ENCODE assay signal across 8 cellular contexts in the genomic region with DNA sequence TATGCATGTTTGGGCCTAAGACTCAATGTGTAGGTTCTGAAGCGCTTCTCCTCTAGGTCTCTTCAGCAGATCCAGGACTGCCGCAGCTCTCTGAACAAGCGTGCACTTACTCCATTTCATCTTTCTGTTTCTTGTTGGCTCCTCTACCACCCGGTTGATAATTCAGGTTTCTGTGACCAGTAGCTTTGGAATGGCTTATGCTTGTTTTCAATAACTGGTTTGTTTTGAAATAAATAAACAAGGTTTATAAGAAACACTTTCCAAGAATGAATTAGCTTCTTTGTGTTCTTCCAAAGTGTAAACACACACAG. TPM values are rescaled to one million over a fixed set of nuclear protein-coding genes. Genes with fewer than 3 reads are reported as not detected.
A peak's percentile ranks its signal among the peaks of the same experiment; 100 is the strongest.
DNase-seq lines count a peak whose midpoint lies in the region; TF ChIP-seq lines count a peak whose summit lies in the region.

No MANE protein-coding gene starts in this region.

- intact Hi-C loops in PC-9 (cut with micrococcal nuclease; ENCODE audit: unreplicated experiment): loop anchor here (5.0 to 10.0 kb wide), 2 partner anchors 64 to 311 kb away; no protein-coding TSS in a partner anchor

- no peak overlapping the region for H3K9ac ChIP-seq in parathyroid adenoma

- H3K4me3 ChIP-seq in GM12865 (ENCODE audit: low read depth, low read length): peak overlapping the region; percentile 84
- H3K4me3 ChIP-seq in PC-9: peak overlapping the region; percentile 61
- peak overlapping the region; percentile 92 to 94 for H3K4me3 ChIP-seq in esophagus (ENCODE audit: low read depth in 1 of 2, low read length in 2 of 2)
- H3K4me3 ChIP-seq in parathyroid adenoma (ENCODE audit: low read depth, low read length): peak overlapping the region; percentile 76

- no peaks in the 10 kb centered on the region for H3K9me3 ChIP-seq in PC-9 (ENCODE audit: insufficient read depth, low read depth)
- H3K9me3 ChIP-seq in esophagus (ENCODE audit: control insufficient read depth in 2 of 2, insufficient read depth in 1 of 2, low read depth in 1 of 2, low read length in 1 of 2): no peaks in the 10 kb centered on the region
- no peaks in the 10 kb centered on the region for H3K9me3 ChIP-seq in parathyroid adenoma (ENCODE audit: control insufficient read depth, low read length)

- H3K36me3 ChIP-seq in PC-9 (ENCODE audit: low read depth): peaks cover 20% of the 10 kb centered on the region; the same call in 1 of the 2 replicates
- no peaks in the 10 kb centered on the region for H3K36me3 ChIP-seq in esophagus (ENCODE audit: control insufficient read depth in 2 of 2, insufficient read depth in 2 of 2, low read length in 1 of 2)
- no peaks in the 10 kb centered on the region for H3K36me3 ChIP-seq in parathyroid adenoma (ENCODE audit: control insufficient read depth, insufficient read depth, low read length)

- DNase-seq in GM12865 (ENCODE audit: low read depth) (no peak), PC-9 (peak in 1 of 2 experiments; percentile 52), putamen (ENCODE audit: low spot score) (no peak), NCI-H146 treated with DMSO at 0.1 percent for 48 hours (lab: John Stamatoyannopoulos, UW; ENCODE audit: unreplicated experiment) (no peak)
- no peak for DNase-seq in stimulated activated CD4-positive, alpha-beta T cell treated with anti-CD3 and anti-CD28 coated beads, Interleukin-4, amount 100 ng/mL, for 24 hours
- DNase-seq in activated CD4-positive, CD25-positive, alpha-beta regulatory T cell (lab: John Stamatoyannopoulos, UW): no peak

- 3 to 24% methylated on average over 4 of the region's 4 CpGs for WGBS in esophagus, 2 donors

- POLR2A ChIA-PET in PC-9 (lab: Charles Lee; ENCODE audit: unreplicated experiment): no interaction called here

- no peaks in the 10 kb centered on the region for H3K9me2 ChIP-seq in PC-9 (ENCODE audit: insufficient read depth)

- BruUV-seq in PC-9 (replicated peaks; lab: Mats Ljungman, UMichigan): no TSS peak

- peaks cover 24% of the 10 kb centered on the region for H3K4me1 ChIP-seq in PC-9 (replicated peaks; ENCODE audit: insufficient read depth)
- no peaks in the 10 kb centered on the region for H3K4me1 ChIP-seq in esophagus (ENCODE audit: control insufficient read depth in 2 of 2, insufficient read depth in 2 of 2, low read length in 1 of 2)
- H3K4me1 ChIP-seq in parathyroid adenoma: peaks cover 6% of the 10 kb centered on the region

- H3K27ac ChIP-seq in PC-9 (peak overlapping the region; percentile 55), esophagus (ENCODE audit: low read depth in 2 of 2, low read length in 1 of 2) (peak overlapping the region; percentile 90 to 92), parathyroid adenoma (peak overlapping the region; percentile 45)

- H2AFZ ChIP-seq in PC-9: peak overlapping the region; percentile 96
- H2AFZ ChIP-seq in parathyroid adenoma: peak overlapping the region; percentile 59

- H3K79me2 ChIP-seq in PC-9 (ENCODE audit: low read depth) (peaks cover 46% of the 10 kb centered on the region), parathyroid adenoma (no peaks in the 10 kb centered on the region)

- no peaks in the 10 kb centered on the region for H3K27me3 ChIP-seq in PC-9 (ENCODE audit: insufficient read depth, low read depth)
- H3K27me3 ChIP-seq in esophagus (ENCODE audit: control insufficient read depth in 1 of 2, insufficient read depth in 2 of 2, low read length in 2 of 2): no peaks in the 10 kb centered on the region
- H3K27me3 ChIP-seq in parathyroid adenoma (ENCODE audit: control insufficient read depth, insufficient read depth, low read length): no peaks in the 10 kb centered on the region

- H4K20me1 ChIP-seq in PC-9 (ENCODE audit: insufficient read depth): no peaks in the 10 kb centered on the region

- CTCF ChIA-PET in PC-9 (lab: Charles Lee): interaction anchor here (0.8 to 1.5 kb wide), 3 partner anchors 104 to 928 kb away, joined by 3 to 5 read pairs (median 4); no protein-coding TSS in a partner anchor

- TF ChIP-seq CTCF in GM12865 (IDR thresholded peaks at IDR 0.05; ENCODE audit: insufficient read depth, low read depth, low read length, missing control alignments) (no peak), PC-9 (conservative IDR thresholded peaks at IDR 0.05) (no peak), parathyroid adenoma (IDR thresholded peaks at IDR 0.05) (no peak)

- peak overlapping the region; percentile 72 for H3K4me2 ChIP-seq in PC-9
- peak overlapping the region; percentile 81 for H3K4me2 ChIP-seq in parathyroid adenoma (ENCODE audit: low read length)

- peaks cover 3% of the 10 kb centered on the region; the same call in 1 of the 2 replicates for H3F3A ChIP-seq in PC-9 (ENCODE audit: insufficient read depth, low read depth)

RNA-seq across cellular contexts. Expression of a gene that starts 1.5 kb away (rescaled TPM):
- 38.9 and 39.8 TPM in 2 replicates for total RNA-seq in PC-9 (2021)
- polyA plus RNA-seq in esophagus: 10 to 100 TPM in 1 of 2 donors, 1 to 10 TPM in 1; 9.8 to 14.5 TPM
